1 cellular context compared by ENCODE assay signal in the genomic region with DNA sequence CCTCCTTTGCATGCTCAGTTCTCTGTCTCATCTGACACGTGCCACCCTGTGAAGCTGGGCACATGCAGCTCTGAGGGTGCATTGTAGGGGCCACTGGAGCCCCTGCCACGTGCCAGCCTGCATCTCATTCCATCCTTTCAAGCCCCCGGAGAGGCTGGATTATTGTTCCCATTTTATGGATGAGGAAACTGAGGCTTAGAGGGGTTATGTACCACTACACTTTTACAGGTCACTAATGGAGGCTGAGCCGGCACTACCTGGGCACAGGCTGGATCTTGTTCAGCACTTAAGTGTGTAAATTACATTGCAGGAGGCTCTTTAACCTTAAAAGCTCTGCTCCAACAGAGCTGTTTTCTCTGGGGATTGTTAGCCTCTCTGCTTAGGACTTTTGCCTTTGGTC.
TF ChIP-seq lines count a peak whose summit lies in the region.

No MANE protein-coding gene starts in this region.

TF ChIP-seq in K562, 482 proteins besides CTCF, POLR2A, EP300 and RAD21:
- TF ChIP-seq, protein P1, sequence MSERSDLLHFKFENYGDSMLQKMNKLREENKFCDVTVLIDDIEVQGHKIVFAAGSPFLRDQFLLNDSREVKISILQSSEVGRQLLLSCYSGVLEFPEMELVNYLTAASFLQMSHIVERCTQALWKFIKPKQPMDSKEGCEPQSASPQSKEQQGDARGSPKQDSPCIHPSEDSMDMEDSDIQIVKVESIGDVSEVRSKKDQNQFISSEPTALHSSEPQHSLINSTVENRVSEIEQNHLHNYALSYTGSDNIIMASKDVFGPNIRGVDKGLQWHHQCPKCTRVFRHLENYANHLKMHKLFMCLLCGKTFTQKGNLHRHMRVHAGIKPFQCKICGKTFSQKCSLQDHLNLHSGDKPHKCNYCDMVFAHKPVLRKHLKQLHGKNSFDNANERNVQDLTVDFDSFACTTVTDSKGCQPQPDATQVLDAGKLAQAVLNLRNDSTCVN (CRISPR knock-in tag; IDR thresholded peaks at IDR 0.05), result no peak
- TF ChIP-seq BCOR (IDR thresholded peaks at IDR 0.05) (0 out of 2 replicates have a peak, but pooled peaks have one; percentile 19), HDAC8 (tag; IDR thresholded peaks at IDR 0.05) (no peak), TCFL5 (CRISPR knock-in tag; conservative IDR thresholded peaks at IDR 0.05) (no peak), PPARD (CRISPR knock-in tag; IDR thresholded peaks at IDR 0.05) (no peak), NKRF (IDR thresholded peaks at IDR 0.05; ENCODE audit: borderline replicate concordance) (no peak), RBM25 (IDR thresholded peaks at IDR 0.05; ENCODE audit: low read depth, low read length, severe bottlenecking) (peak; percentile 55), ZNF398 (CRISPR knock-in tag; IDR thresholded peaks at IDR 0.05) (no peak), NRF1 (conservative IDR thresholded peaks at IDR 0.05 in 1 of 2, IDR thresholded peaks at IDR 0.05 in 1 of 2) (no peak)
